In the genomic region with DNA sequence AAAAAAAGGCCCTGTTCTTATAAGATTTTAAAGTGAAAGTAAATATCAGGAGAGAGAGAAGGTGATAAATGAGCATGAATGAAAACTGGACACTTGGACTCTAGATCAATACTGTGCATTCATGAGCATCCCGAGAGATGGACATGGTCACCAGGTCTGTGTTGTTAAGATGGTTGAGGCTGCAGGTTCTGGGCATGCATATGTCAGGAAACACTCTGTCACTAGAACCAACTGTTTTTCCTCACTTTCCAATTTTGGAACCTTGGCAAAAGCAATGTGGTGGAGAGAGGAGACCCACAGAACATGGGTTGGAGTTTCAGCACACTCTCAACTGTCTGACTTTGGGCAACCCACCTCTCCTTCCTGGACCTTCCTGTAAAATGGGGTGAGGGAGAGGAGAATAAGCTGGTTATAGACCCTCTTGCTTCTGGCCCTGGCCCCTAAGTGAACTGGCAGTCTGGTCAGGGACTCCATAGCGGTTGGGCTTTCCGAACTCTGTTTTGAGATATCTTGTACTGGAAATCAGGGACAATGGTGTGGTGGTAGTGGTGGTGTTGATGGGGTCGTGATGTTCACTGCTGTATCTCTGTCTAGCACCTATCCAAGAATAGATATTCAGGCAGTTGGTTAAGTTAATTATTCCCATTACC, we compare ENCODE assay signal across 12 cellular contexts. TPM values are rescaled to one million over a fixed set of nuclear protein-coding genes. Genes with fewer than 3 reads are reported as not detected.
DNase-seq lines count a peak whose midpoint lies in the region; ATAC-seq and TF ChIP-seq lines count a peak whose summit lies in the region.
"Had no signal": no experiment of that assay in that cellular context is flagged by ENCODE, and none has a peak within 500 bp of the region (broad histone marks: within the 10 kb centered on the region; RNA-seq: fewer than 3 reads in every experiment).

No MANE protein-coding gene starts in this region.

- H3K4me3 Mint-ChIP-seq in activated naive CD8-positive, alpha-beta T cell = peak overlapping the region; percentile 92
- H3K4me3 Mint-ChIP-seq: B cell, mesothelial cell of epicardium had no signal

- TF ChIP-seq CTCF in cardiac muscle cell (IDR thresholded peaks at IDR 0.05; ENCODE audit: low read depth, low read length) (no peak), gastroesophageal sphincter (IDR thresholded peaks at IDR 0.05) (no peak), thyroid gland (IDR thresholded peaks at IDR 0.05) (no peak)

- no peak for TF ChIP-seq EP300 in gastroesophageal sphincter (IDR thresholded peaks at IDR 0.05)

- peaks cover 4% of the 10 kb centered on the region for H3K36me3 Mint-ChIP-seq in activated naive CD8-positive, alpha-beta T cell
- H3K36me3 Mint-ChIP-seq: mesothelial cell of epicardium had no signal

- intact Hi-C loops in Right ventricle myocardium inferior (cut with DNase I) (no loop called here), thyroid gland (cut with DNase I) (loop anchor here (5.0 to 10.0 kb wide), 2 partner anchors 54 to 111 kb away; no protein-coding TSS in a partner anchor)

- no peaks in the 10 kb centered on the region for H3K36me3 ChIP-seq in cardiac muscle cell
- no peaks in the 10 kb centered on the region for H3K36me3 ChIP-seq in gastroesophageal sphincter
- H3K36me3 ChIP-seq in thyroid gland = no peaks in the 10 kb centered on the region
- H3K36me3 ChIP-seq: upper lobe of left lung had no signal

- WGBS in gastroesophageal sphincter (ENCODE audit: low coverage in 1 of 2), 2 donors = 85 to 95% methylated on average over 2 to 3 of the region's 4 CpGs
- 98 to 100% methylated on average over 4 of the region's 4 CpGs for WGBS in thyroid gland, 2 donors

- H3K27me3 ChIP-seq in cardiac muscle cell (peaks cover 3% of the 10 kb centered on the region), gastroesophageal sphincter (no peaks in the 10 kb centered on the region), thyroid gland (no peaks in the 10 kb centered on the region)

- no peaks in the 10 kb centered on the region for H3K9me3 ChIP-seq in cardiac muscle cell (ENCODE audit: low read depth)
- no peaks in the 10 kb centered on the region for H3K9me3 ChIP-seq in gastroesophageal sphincter
- no peaks in the 10 kb centered on the region for H3K9me3 ChIP-seq in thyroid gland
- H3K9me3 ChIP-seq: upper lobe of left lung had no signal

- no peak for TF ChIP-seq POLR2A in gastroesophageal sphincter (IDR thresholded peaks at IDR 0.05)
- no peak for TF ChIP-seq POLR2A in thyroid gland (IDR thresholded peaks at IDR 0.05)

- no peaks in the 10 kb centered on the region for H3K9me3 Mint-ChIP-seq in activated naive CD8-positive, alpha-beta T cell (ENCODE audit: low read depth)

- H3K4me1 ChIP-seq in cardiac muscle cell (ENCODE audit: low read depth) (peaks cover 28% of the 10 kb centered on the region), gastroesophageal sphincter (peaks cover 0 to 71% (median 26%) of the 10 kb centered on the region in 3 donors), thyroid gland (peaks cover 30 to 67% of the 10 kb centered on the region in 2 donors)

- no peak for ATAC-seq in Right ventricle myocardium inferior
- no peak for ATAC-seq in gastroesophageal sphincter

- H3K4me3 ChIP-seq in cardiac muscle cell (peak overlapping the region; percentile 92), gastroesophageal sphincter (peak overlapping the region in 1 of 2 donors; percentile 98), thyroid gland (replicated peaks in 1 of 3) (no peak overlapping the region)
- H3K4me3 ChIP-seq: upper lobe of left lung had no signal

- no peaks in the 10 kb centered on the region for H3K27me3 Mint-ChIP-seq in activated naive CD8-positive, alpha-beta T cell

- H3K27ac Mint-ChIP-seq in activated naive CD8-positive, alpha-beta T cell = peak overlapping the region; percentile 94
- H3K27ac Mint-ChIP-seq: B cell, mesothelial cell of epicardium had no signal

- DNase-seq in cardiac muscle cell (ENCODE audit: low read depth in 1 of 2, low spot score in 1 of 2) (no peak), Right ventricle myocardium inferior (ENCODE audit: missing footprints) (no peak), thyroid gland (no peak), NCI-H2029 treated with DMSO at 0.1 percent for 48 hours (lab: John Stamatoyannopoulos, UW) (no peak), glomerular visceral epithelial cell (ENCODE audit: extremely low spot score) (no peak), COLO668 (lab: John Stamatoyannopoulos, UW; ENCODE audit: unreplicated experiment) (no peak)
- DNase-seq: NCI-H1694 treated with DMSO at 0.1 percent for 48 hours, upper lobe of left lung had no signal

- peaks cover 75% of the 10 kb centered on the region for H3K4me1 Mint-ChIP-seq in activated naive CD8-positive, alpha-beta T cell (ENCODE audit: low read depth)

- H3K27ac ChIP-seq in cardiac muscle cell = no peak overlapping the region
- H3K27ac ChIP-seq in gastroesophageal sphincter = peak overlapping the region in 3 of 4 donors; percentile 5 to 91 (median 26)
- H3K27ac ChIP-seq in thyroid gland = peak overlapping the region; percentile 24 to 92 (median 43)

RNA-seq across cellular contexts. Expression of a gene that starts 4.2 kb away (rescaled TPM):
- 85.7 and 118 TPM in 2 replicates for total RNA-seq in cardiac muscle cell
- polyA plus RNA-seq in cardiac muscle cell = 88.8 and 130 TPM in 2 replicates
- 19.5 TPM for total RNA-seq in Right ventricle myocardium inferior
- 10 to 100 TPM; 20.0 to 38.1 (median 27.8) TPM for total RNA-seq in gastroesophageal sphincter
- 10 to 100 TPM; 28.1 to 60.4 (median 32.7) TPM for total RNA-seq in thyroid gland
